In the genomic region with DNA sequence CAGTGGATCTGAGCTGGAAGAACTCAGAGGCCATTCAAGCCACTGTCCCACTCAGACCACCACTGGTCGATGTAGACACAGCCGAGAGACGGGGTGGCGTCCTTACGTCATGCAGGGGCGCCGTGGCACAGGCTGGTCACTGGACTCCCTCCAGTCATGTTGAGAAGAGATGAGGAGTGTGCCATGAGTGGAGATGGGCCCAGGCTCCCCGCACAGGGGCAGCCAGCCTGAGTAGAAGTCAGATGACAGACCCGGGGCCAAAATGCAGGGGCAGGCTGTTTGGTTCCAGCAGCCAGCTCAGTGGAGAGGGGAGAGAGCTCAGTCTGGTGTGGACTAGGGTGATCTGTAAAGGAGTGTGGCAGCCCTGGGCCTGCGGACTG, we compare ENCODE assay signal across 23 cellular contexts. TPM values are rescaled to one million over a fixed set of nuclear protein-coding genes. Genes with fewer than 3 reads are reported as not detected.
"Had no signal": no experiment of that assay in that cellular context is flagged by ENCODE, and none has a peak within 500 bp of the region (broad histone marks: within the 10 kb centered on the region; RNA-seq: fewer than 3 reads in every experiment).

No MANE protein-coding gene starts in this region.

- H3K27me3 ChIP-seq: hepatocyte, ovary, stomach, transverse colon had no signal

- DNase-seq: effector CD4-positive, alpha-beta T cell; erythroblast; foreskin melanocyte; kidney; left cardiac atrium; left ventricle myocardium inferior; naive thymus-derived CD4-positive, alpha-beta T cell; nephron progenitor cell; ovary; right cardiac atrium; spleen; stimulated activated CD4-positive, alpha-beta T cell treated with anti-CD3 and anti-CD28 coated beads, Interleukin-15, amount 100 ng/mL, for 24 hours; stimulated activated CD4-positive, alpha-beta T cell treated with anti-CD3 and anti-CD28 coated beads, Interleukin-1b, Interleukin-23, amount 100 ng/mL, for 48 hours; stimulated activated CD4-positive, alpha-beta T cell treated with anti-CD3 and anti-CD28 coated beads, Interleukin-4, amount 100 ng/mL, for 24 hours; stimulated activated naive CD4-positive, alpha-beta T cell; stomach; substantia nigra; transverse colon had no signal

- FAIRE-seq: endothelial cell of umbilical vein, kidney had no signal

- H3K27ac ChIP-seq: coronary artery, hepatocyte, left ventricle myocardium inferior, ovary, spleen, stomach, thoracic aorta, transverse colon had no signal

- H3K4me1 ChIP-seq: left ventricle myocardium inferior, spleen, stomach, transverse colon had no signal

- H2AFZ ChIP-seq: hepatocyte had no signal

- ATAC-seq: left cardiac atrium; naive thymus-derived CD4-positive, alpha-beta T cell had no signal

- H3K79me2 ChIP-seq: hepatocyte had no signal

- H3K4me2 ChIP-seq: hepatocyte had no signal

- H3K36me3 ChIP-seq: left ventricle myocardium inferior, ovary, spleen, thoracic aorta, transverse colon had no signal

- H3K9me3 ChIP-seq: left ventricle myocardium inferior, ovary, spleen, stomach, thoracic aorta, transverse colon had no signal

- H3K4me3 ChIP-seq: coronary artery, hepatocyte, left ventricle myocardium inferior, lung, ovary, spleen, stomach, thoracic aorta, transverse colon had no signal

RNA-seq across cellular contexts. Expression of a gene that starts 33.4 kb away (rescaled TPM):
- polyA plus RNA-seq: naive thymus-derived CD4-positive, alpha-beta T cell had no signal
